Comparison of ENCODE assay signal across 9 cellular contexts in the genomic region with DNA sequence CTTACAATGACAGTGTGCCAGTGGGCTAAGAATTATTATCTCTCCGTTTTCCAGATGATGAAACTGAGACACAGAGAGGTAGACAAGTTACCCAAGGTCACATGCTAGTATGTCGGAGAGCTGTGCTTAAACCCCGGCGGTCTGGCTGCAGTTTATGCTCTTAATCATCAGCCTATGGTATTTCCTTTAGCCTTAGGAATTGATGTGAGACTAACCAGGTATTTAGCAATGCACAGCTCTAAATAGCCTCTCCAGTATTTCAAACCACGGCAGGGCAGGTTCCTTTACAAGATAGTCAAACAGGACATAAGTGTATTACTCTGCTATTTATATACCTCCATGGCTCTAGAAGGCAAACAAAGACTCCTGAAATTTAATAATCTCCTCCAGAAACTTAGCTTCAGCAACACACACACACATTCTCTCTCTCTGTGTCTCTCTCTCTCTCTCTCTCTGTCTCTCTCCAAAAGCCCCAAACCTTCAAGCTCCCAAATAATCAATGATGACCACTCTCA.
A peak's percentile ranks its signal among the peaks of the same experiment; 100 is the strongest.
DNase-seq lines count a peak whose midpoint lies in the region; ATAC-seq and TF ChIP-seq lines count a peak whose summit lies in the region.
"Had no signal": no experiment of that assay in that cellular context is flagged by ENCODE, and none has a peak within 500 bp of the region (broad histone marks: within the 10 kb centered on the region; RNA-seq: fewer than 3 reads in every experiment).

No MANE protein-coding gene starts in this region.

- H3K9me3 Mint-ChIP-seq in activated CD4-positive, alpha-beta memory T cell treated with anti-CD3 and anti-CD28 coated beads for 36 hours, result no peaks in the 10 kb centered on the region

- H3K27me3 Mint-ChIP-seq in activated CD4-positive, alpha-beta memory T cell treated with anti-CD3 and anti-CD28 coated beads for 36 hours, result no peaks in the 10 kb centered on the region

- H3K36me3 Mint-ChIP-seq in activated CD4-positive, alpha-beta memory T cell treated with anti-CD3 and anti-CD28 coated beads for 36 hours, result no peaks in the 10 kb centered on the region

- 1% methylated on average over 5 of the region's 5 CpGs for WGBS in mammary epithelial cell (ENCODE audit: low coverage, missing lambda C conversion rate)
- WGBS in spleen, 5 donors, result 34 to 61% (median 40%) methylated on average over 5 of the region's 5 CpGs

- no peak overlapping the region for H3K27ac Mint-ChIP-seq in activated CD4-positive, alpha-beta memory T cell treated with anti-CD3 and anti-CD28 coated beads for 36 hours

- H2AFZ ChIP-seq in mammary epithelial cell (ENCODE audit: low read depth, low read length), result peak overlapping the region; percentile 77

- no peak overlapping the region for H3K4me3 Mint-ChIP-seq in activated CD4-positive, alpha-beta memory T cell treated with anti-CD3 and anti-CD28 coated beads for 36 hours

- POLR2A ChIA-PET in activated CD4-positive, alpha-beta memory T cell treated with anti-CD3 and anti-CD28 coated beads for 36 hours (lab: Charles Lee), result interaction anchor here (0.6 kb wide), 1 partner anchor 47 kb away, joined by 3 read pairs; no protein-coding TSS in a partner anchor

- peak; percentile 84 for DNase-seq in GM03348 (ENCODE audit: low spot score)
- DNase-seq in NCI-H526 (lab: John Stamatoyannopoulos, UW), result peak; percentile 18 to 54
- DNase-seq in mammary epithelial cell, result peak; percentile 94
- DNase-seq in non-pigmented ciliary epithelial cell (ENCODE audit: low read depth), result peak; percentile 91
- DNase-seq in activated CD8-positive, alpha-beta memory T cell treated with anti-CD3 and anti-CD28 coated beads for 24 hours, result no peak
- DNase-seq in activated CD4-positive, alpha-beta memory T cell treated with anti-CD3 and anti-CD28 coated beads for 36 hours, result no peak
- DNase-seq in spleen, result no peak
- DNase-seq: mucosa of descending colon had no signal

- H3K4me3 ChIP-seq in mammary epithelial cell (replicated peaks in 1 of 3; ENCODE audit: insufficient read depth in 1 of 3, low read depth in 2 of 3, low read length in 3 of 3), result peak overlapping the region in 2 of 3 experiments; percentile 15 to 17
- H3K4me3 ChIP-seq in spleen, result no peak overlapping the region
- H3K4me3 ChIP-seq: mucosa of descending colon had no signal

- ATAC-seq in HG03378 (IDR thresholded peaks at IDR 0.05; ENCODE audit: unreplicated experiment), result no peak
- ATAC-seq: mucosa of descending colon had no signal

- BruUV-seq in mammary epithelial cell (replicated peaks; lab: Mats Ljungman, UMichigan), result no TSS peak

- H3K4me1 ChIP-seq in mammary epithelial cell (ENCODE audit: insufficient read depth, low read length) (peaks cover 29% of the 10 kb centered on the region), spleen (peaks cover 27 to 62% (median 49%) of the 10 kb centered on the region in 6 donors)

- TF ChIP-seq CTCF in mammary epithelial cell (conservative IDR thresholded peaks at IDR 0.05 in 1 of 2, IDR thresholded peaks at IDR 0.05 in 1 of 2; ENCODE audit: extremely low read depth in 1 of 2, insufficient read depth in 1 of 2, low read depth in 1 of 2, low read length in 2 of 2), result no peak
- TF ChIP-seq CTCF in spleen (IDR thresholded peaks at IDR 0.05 in 8 of 11, conservative IDR thresholded peaks at IDR 0.05 in 3 of 11), result no peak

- in situ Hi-C loops in mammary epithelial cell (cut with MboI; ENCODE audit: low sequenced_read_pairs in 2 of 2), result no loop called here

- H3K36me3 ChIP-seq in mammary epithelial cell (ENCODE audit: insufficient read depth, low read length) (no peaks in the 10 kb centered on the region), spleen (no peaks in the 10 kb centered on the region)

- no peaks in the 10 kb centered on the region for H4K20me1 ChIP-seq in mammary epithelial cell (ENCODE audit: insufficient read depth, low read length)

- H3K4me1 Mint-ChIP-seq in activated CD4-positive, alpha-beta memory T cell treated with anti-CD3 and anti-CD28 coated beads for 36 hours (ENCODE audit: low read depth), result peaks cover 31% of the 10 kb centered on the region

- H3K9ac ChIP-seq in mammary epithelial cell (ENCODE audit: insufficient read depth, low read length), result peak overlapping the region; percentile 71

- H3K27me3 ChIP-seq in mammary epithelial cell (ENCODE audit: insufficient read depth, low read length), result no peaks in the 10 kb centered on the region
- no peaks in the 10 kb centered on the region for H3K27me3 ChIP-seq in spleen (replicated peaks in 1 of 7)

- CTCF ChIA-PET in mammary epithelial cell (lab: Charles Lee; ENCODE audit: low non-redundant PET), result interaction anchor here (0.7 kb wide), 2 partner anchors 142 to 180 kb away, joined by 4 to 9 read pairs; a partner anchor contains a TSS
- CTCF ChIA-PET in activated CD4-positive, alpha-beta memory T cell treated with anti-CD3 and anti-CD28 coated beads for 36 hours (lab: Charles Lee), result interaction anchor here (1.1 kb wide), 1 partner anchor 28 kb away, joined by 4 read pairs; no protein-coding TSS in a partner anchor

- H3K79me2 ChIP-seq in mammary epithelial cell (ENCODE audit: insufficient read depth, low read length), result no peaks in the 10 kb centered on the region

- no peak for TF ChIP-seq POLR2A in spleen (IDR thresholded peaks at IDR 0.05)

- H3K4me2 ChIP-seq in mammary epithelial cell (ENCODE audit: insufficient read depth, low read depth, low read length), result peak overlapping the region; percentile 82

- dilution Hi-C loops in mammary epithelial cell (cut with HindIII; ENCODE audit: low sequenced_read_pairs), result no loop called here

- H3K27ac ChIP-seq in mammary epithelial cell (ENCODE audit: insufficient read depth, low read depth, low read length), result peak overlapping the region; percentile 91
- H3K27ac ChIP-seq in spleen, result peak overlapping the region in 4 of 8 donors; percentile 74 to 86 (median 83)

- intact Hi-C loops in mammary epithelial cell (cut with micrococcal nuclease) (loop anchor here (2.0 to 10.0 kb wide), 7 partner anchors 37 to 182 kb away; a partner anchor contains a TSS), spleen (cut with DNase I; ENCODE audit: low total_unique reads) (no loop called here)
- intact Hi-C loops in activated CD4-positive, alpha-beta memory T cell treated with anti-CD3 and anti-CD28 coated beads for 36 hours (cut with micrococcal nuclease), result no loop called here

- H3K9me3 ChIP-seq in mammary epithelial cell (replicated peaks; ENCODE audit: insufficient read depth, low read length) (no peaks in the 10 kb centered on the region), spleen (no peaks in the 10 kb centered on the region)
- H3K9me3 ChIP-seq: mucosa of descending colon had no signal

Comparison
In these comparisons a context has a peak if more than half of its experiments do, and no peak if none do; other contexts are left out.
1. DNase-seq: peak in GM03348 (single experiment), NCI-H526 (2 of 2), mammary epithelial cell (single experiment) and non-pigmented ciliary epithelial cell (single experiment); none in activated CD8-positive, alpha-beta memory T cell treated with anti-CD3 and anti-CD28 coated beads for 24 hours (single experiment), activated CD4-positive, alpha-beta memory T cell treated with anti-CD3 and anti-CD28 coated beads for 36 hours (single experiment) and spleen (single experiment).
2. H3K4me3 ChIP-seq: peak in mammary epithelial cell (2 of 3); none in spleen (0 of 8).